ENCODE assay signal across 1 cellular context in genomic region chr2:85681776-85682175, GRCh38.
TF ChIP-seq lines count a peak whose summit lies in the region.

No MANE protein-coding gene starts in this region.

TF ChIP-seq in IMR-90, 13 proteins besides CTCF, POLR2A, EP300 and RAD21:
- no peak for TF ChIP-seq MXI1 (IDR thresholded peaks at IDR 0.05; ENCODE audit: borderline replicate concordance, low read depth, low read length)
- no peak for TF ChIP-seq CHD1 (IDR thresholded peaks at IDR 0.05; ENCODE audit: low read depth, low read length)
- no peak for TF ChIP-seq NFE2L2 (IDR thresholded peaks at IDR 0.05; ENCODE audit: low read depth, low read length)
- no peak for TF ChIP-seq MAZ (IDR thresholded peaks at IDR 0.05; ENCODE audit: borderline replicate concordance, low read depth, low read length)
- no peak for TF ChIP-seq CEBPB (IDR thresholded peaks at IDR 0.05; ENCODE audit: low read depth, low read length)
- TF ChIP-seq FOS (IDR thresholded peaks at IDR 0.05; ENCODE audit: low read depth, low read length) = no peak
